13 cellular contexts compared by ENCODE assay signal in the genomic region with DNA sequence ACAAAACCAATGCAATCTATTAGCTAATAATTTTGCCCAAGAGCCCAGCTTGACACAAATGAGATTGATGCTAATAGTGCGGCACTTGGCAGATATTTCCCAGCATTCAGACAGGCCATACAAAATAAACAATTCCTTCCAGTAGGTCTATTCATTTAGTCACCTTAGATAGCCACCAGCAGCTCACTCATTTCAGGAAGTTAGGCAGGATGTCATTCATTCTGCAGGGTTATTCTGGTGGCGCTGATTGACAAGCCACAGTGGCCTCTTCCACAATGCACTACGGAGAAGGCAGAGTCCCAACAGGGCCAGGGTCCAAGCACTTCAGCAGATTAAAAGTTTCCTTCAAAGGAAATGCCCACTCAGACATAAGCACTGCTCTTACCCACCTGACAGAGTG. TPM values are rescaled to one million over a fixed set of nuclear protein-coding genes. Genes with fewer than 3 reads are reported as not detected.
DNase-seq lines count a peak whose midpoint lies in the region; ATAC-seq and TF ChIP-seq lines count a peak whose summit lies in the region.
"Had no signal": no experiment of that assay in that cellular context is flagged by ENCODE, and none has a peak within 500 bp of the region (broad histone marks: within the 10 kb centered on the region; RNA-seq: fewer than 3 reads in every experiment).

No MANE protein-coding gene starts in this region.

- H3K27ac Mint-ChIP-seq in activated CD8-positive, alpha-beta T cell treated with anti-CD3 and anti-CD28 coated beads for 36 hours: peak overlapping the region; percentile 25
- H3K27ac Mint-ChIP-seq: T-helper 2 cell treated with Interferon-gamma antibody and Interleukin-4, amounts not matched to agents 5 μg/mL and 100 μg/mL, for 36 hours had no signal

- H3K27me3 ChIP-seq in WERI-Rb-1 (ENCODE audit: insufficient read depth, low read depth, severe bottlenecking): no peaks in the 10 kb centered on the region
- H3K27me3 ChIP-seq: left lung had no signal

- peak in 2 of 3 experiments; percentile 6 to 50 for DNase-seq in NCI-H1417 (lab: John Stamatoyannopoulos, UW)
- no peak for DNase-seq in NCI-H1417 treated with DMSO at 0.1 percent for 48 hours (lab: John Stamatoyannopoulos, UW)
- DNase-seq in activated CD8-positive, alpha-beta T cell treated with anti-CD3 and anti-CD28 coated beads for 36 hours: no peak
- peak; percentile 53 for DNase-seq in retina
- DNase-seq in WERI-Rb-1: no peak
- DNase-seq: 8988T, left lung had no signal

- H3K9me3 ChIP-seq in WERI-Rb-1 (ENCODE audit: severe bottlenecking): no peaks in the 10 kb centered on the region
- H3K9me3 ChIP-seq: left lung had no signal

- no peaks in the 10 kb centered on the region for H3K36me3 Mint-ChIP-seq in activated CD8-positive, alpha-beta T cell treated with anti-CD3 and anti-CD28 coated beads for 36 hours (ENCODE audit: low read depth)

- TF ChIP-seq CTCF in activated CD8-positive, alpha-beta T cell treated with anti-CD3 and anti-CD28 coated beads for 36 hours (IDR thresholded peaks at IDR 0.05): no peak
- TF ChIP-seq CTCF in WERI-Rb-1 (IDR thresholded peaks at IDR 0.05; ENCODE audit: low read depth, low read length): no peak

- H3K36me3 ChIP-seq in WERI-Rb-1: no peaks in the 10 kb centered on the region

- CTCF ChIA-PET in activated CD8-positive, alpha-beta T cell treated with anti-CD3 and anti-CD28 coated beads for 36 hours (lab: Charles Lee): no interaction called here

- intact Hi-C loops in activated CD8-positive, alpha-beta T cell treated with anti-CD3 and anti-CD28 coated beads for 36 hours (cut with micrococcal nuclease): no loop called here

- H3K27me3 Mint-ChIP-seq in activated CD8-positive, alpha-beta T cell treated with anti-CD3 and anti-CD28 coated beads for 36 hours: no peaks in the 10 kb centered on the region

- ATAC-seq in HG03103 (IDR thresholded peaks at IDR 0.05; ENCODE audit: low read depth, unreplicated experiment): peak; percentile 58
- peak; percentile 82 for ATAC-seq in activated CD8-positive, alpha-beta T cell treated with anti-CD3 and anti-CD28 coated beads for 36 hours
- no peak for ATAC-seq in GM21723 (IDR thresholded peaks at IDR 0.05; ENCODE audit: unreplicated experiment)
- ATAC-seq in HG03442 (IDR thresholded peaks at IDR 0.05; ENCODE audit: unreplicated experiment): no peak
- ATAC-seq: left lung, sciatic nerve had no signal

- H3K4me3 Mint-ChIP-seq in activated CD8-positive, alpha-beta T cell treated with anti-CD3 and anti-CD28 coated beads for 36 hours: no peak overlapping the region
- H3K4me3 Mint-ChIP-seq: T-helper 2 cell treated with Interferon-gamma antibody and Interleukin-4, amounts not matched to agents 5 μg/mL and 100 μg/mL, for 36 hours had no signal

- H3K4me3 ChIP-seq in WERI-Rb-1 (ENCODE audit: low read depth, low read length): no peak overlapping the region
- H3K4me3 ChIP-seq: left lung had no signal

- POLR2A ChIA-PET in activated CD8-positive, alpha-beta T cell treated with anti-CD3 and anti-CD28 coated beads for 36 hours (lab: Charles Lee): interaction anchor here (1.5 kb wide), 1 partner anchor 9 kb away, joined by 3 read pairs; no protein-coding TSS in a partner anchor

- peaks cover 9% of the 10 kb centered on the region for H3K4me1 Mint-ChIP-seq in activated CD8-positive, alpha-beta T cell treated with anti-CD3 and anti-CD28 coated beads for 36 hours (ENCODE audit: low read depth)

- H3K27ac ChIP-seq in WERI-Rb-1: no peak overlapping the region

- H3K9me3 Mint-ChIP-seq in activated CD8-positive, alpha-beta T cell treated with anti-CD3 and anti-CD28 coated beads for 36 hours: no peaks in the 10 kb centered on the region
- H3K9me3 Mint-ChIP-seq: T-helper 2 cell treated with Interferon-gamma antibody and Interleukin-4, amounts not matched to agents 5 μg/mL and 100 μg/mL, for 36 hours had no signal

RNA-seq across cellular contexts. Expression of gene PIK3AP1, which starts 55.8 kb away (rescaled TPM):
- total RNA-seq in activated CD8-positive, alpha-beta T cell treated with anti-CD3 and anti-CD28 coated beads for 36 hours: 1 to 10 TPM; 4.1 to 4.7 TPM
- total RNA-seq: fibroblast of villous mesenchyme had no signal

Comparison
In these comparisons a context has a peak if more than half of its experiments do, and no peak if none do; other contexts are left out.
1. DNase-seq: peak in NCI-H1417 (2 of 3) and retina (single experiment); none in NCI-H1417 treated with DMSO at 0.1 percent for 48 hours (single experiment), activated CD8-positive, alpha-beta T cell treated with anti-CD3 and anti-CD28 coated beads for 36 hours (single experiment) and WERI-Rb-1 (single experiment).
2. ATAC-seq: peak in HG03103 (single experiment) and activated CD8-positive, alpha-beta T cell treated with anti-CD3 and anti-CD28 coated beads for 36 hours (single experiment); none in GM21723 (single experiment) and HG03442 (single experiment).